9 cellular contexts compared by ENCODE assay signal in the genomic region with DNA sequence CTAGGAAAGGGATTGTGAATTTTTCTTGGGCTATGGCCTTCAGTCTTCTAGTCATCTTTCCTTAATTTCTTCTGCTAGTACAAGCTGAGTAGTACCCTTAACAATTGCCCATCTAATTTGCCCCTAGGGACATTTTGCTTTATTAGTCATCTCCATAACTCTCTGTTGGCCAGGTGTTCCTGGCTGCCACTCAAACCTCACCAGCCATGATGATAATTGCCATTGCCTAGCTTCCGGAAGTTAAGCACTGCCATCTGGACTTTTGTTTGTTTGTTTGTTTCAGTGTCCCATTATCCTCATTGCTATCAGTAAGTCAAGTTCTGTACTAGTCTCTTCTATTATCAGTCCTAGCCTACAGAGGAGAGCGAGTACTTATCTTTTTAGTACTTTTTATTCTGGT. TPM values are rescaled to one million over a fixed set of nuclear protein-coding genes. Genes with fewer than 3 reads are reported as not detected.
A peak's percentile ranks its signal among the peaks of the same experiment; 100 is the strongest.
DNase-seq lines count a peak whose midpoint lies in the region; ATAC-seq and TF ChIP-seq lines count a peak whose summit lies in the region.
"Had no signal": no experiment of that assay in that cellular context is flagged by ENCODE, and none has a peak within 500 bp of the region (broad histone marks: within the 10 kb centered on the region; RNA-seq: fewer than 3 reads in every experiment).

No MANE protein-coding gene starts in this region.

- CTCF ChIA-PET in CD8-positive, alpha-beta memory T cell (lab: Charles Lee), result interaction anchor here (1.2 to 1.4 kb wide), 2 partner anchors 8 to 115 kb away, joined by 3 read pairs; no protein-coding TSS in a partner anchor

- no peaks in the 10 kb centered on the region for H3K4me1 ChIP-seq in colonic mucosa
- H3K4me1 ChIP-seq in CD8-positive, alpha-beta memory T cell (ENCODE audit: insufficient read depth, low read length), result no peaks in the 10 kb centered on the region

- no peak overlapping the region for H3K27ac ChIP-seq in colonic mucosa
- no peak overlapping the region for H3K27ac ChIP-seq in CD8-positive, alpha-beta memory T cell (ENCODE audit: low read depth, low read length)
- H3K27ac ChIP-seq: KMS-11 had no signal

- no peaks in the 10 kb centered on the region for H3K4me1 Mint-ChIP-seq in CD8-positive, alpha-beta memory T cell

- DNase-seq in D341Med (ENCODE audit: low spot score) (peak; percentile 64), NCI-H1092 treated with DMSO at 0.1 percent for 48 hours (lab: John Stamatoyannopoulos, UW) (peak; percentile 86), NCI-H510A (lab: John Stamatoyannopoulos, UW) (peak; percentile 11), colonic mucosa (peak; percentile 21), GM13977 (ENCODE audit: low spot score) (no peak)
- no peak for DNase-seq in activated naive CD4-positive, alpha-beta T cell treated with Interleukin-2 at 50 U/mL for 16 hours
- DNase-seq in CD8-positive, alpha-beta memory T cell, result no peak

- in situ Hi-C loops in GM13977 (cut with MboI; ENCODE audit: low pct_unique_long_range_greater_than_20kb, low sequenced_read_pairs, unreplicated experiment), result no loop called here

- POLR2A ChIA-PET in CD8-positive, alpha-beta memory T cell (lab: Charles Lee), result no interaction called here

- no peaks in the 10 kb centered on the region for H3K27me3 Mint-ChIP-seq in CD8-positive, alpha-beta memory T cell

- no peaks in the 10 kb centered on the region for H3K36me3 ChIP-seq in colonic mucosa
- no peaks in the 10 kb centered on the region for H3K36me3 ChIP-seq in CD8-positive, alpha-beta memory T cell (ENCODE audit: insufficient read depth, low read length)

- ATAC-seq in activated CD4-positive, CD25-positive, alpha-beta regulatory T cell treated with anti-CD3 and anti-CD28 coated beads, Interleukin-2, amount 50 U/mL, for 24 hours, result no peak

- TF ChIP-seq CTCF in colonic mucosa (IDR thresholded peaks at IDR 0.05), result no peak
- TF ChIP-seq CTCF in GM13977 (IDR thresholded peaks at IDR 0.05; ENCODE audit: extremely low read depth, insufficient read depth, missing control alignments), result no peak

- intact Hi-C loops in colonic mucosa (cut with DNase I), result no loop called here

- no peaks in the 10 kb centered on the region for H3K9me3 ChIP-seq in colonic mucosa
- H3K9me3 ChIP-seq in CD8-positive, alpha-beta memory T cell (ENCODE audit: low read length), result no peaks in the 10 kb centered on the region

- no peak overlapping the region for H3K9ac ChIP-seq in colonic mucosa (ENCODE audit: low read depth in 2 of 2, low read length in 2 of 2)
- H3K9ac ChIP-seq: KMS-11 had no signal

- peaks cover 0 to 12% (median 9%) of the 10 kb centered on the region in 3 donors for H3K36me3 Mint-ChIP-seq in CD8-positive, alpha-beta memory T cell

- no peak overlapping the region for H3K4me3 Mint-ChIP-seq in CD8-positive, alpha-beta memory T cell

- H3K9me3 Mint-ChIP-seq in CD8-positive, alpha-beta memory T cell, result no peaks in the 10 kb centered on the region

- H3K27me3 ChIP-seq in colonic mucosa, result no peaks in the 10 kb centered on the region
- H3K27me3 ChIP-seq in CD8-positive, alpha-beta memory T cell (ENCODE audit: insufficient read depth, low read length, poor library complexity, severe bottlenecking), result no peaks in the 10 kb centered on the region

- no peak overlapping the region for H3K4me3 ChIP-seq in colonic mucosa
- H3K4me3 ChIP-seq in CD8-positive, alpha-beta memory T cell (ENCODE audit: low read length), result no peak overlapping the region

- no peak overlapping the region for H3K27ac Mint-ChIP-seq in CD8-positive, alpha-beta memory T cell

RNA-seq across cellular contexts. Expression of gene UBL7, which starts 36.6 kb away (rescaled TPM):
- total RNA-seq in colonic mucosa, result 10 to 100 TPM; 32.2 to 43.8 TPM
- total RNA-seq in CD8-positive, alpha-beta memory T cell, result 10 to 100 TPM; 64.9 to 67.7 TPM
- 101 TPM for polyA plus RNA-seq in CD8-positive, alpha-beta memory T cell

RNA-seq across cellular contexts. Expression of gene ARID3B, which starts 43.4 kb away (rescaled TPM):
- total RNA-seq in colonic mucosa, result 1 to 10 TPM; 8.8 to 9.5 TPM
- total RNA-seq in CD8-positive, alpha-beta memory T cell, result 10 to 100 TPM; 30.1 to 31.1 TPM
- polyA plus RNA-seq in CD8-positive, alpha-beta memory T cell, result 13.0 TPM

Comparison
In these comparisons a context has a peak if more than half of its experiments do, and no peak if none do; other contexts are left out.
1. DNase-seq: peak in D341Med (single experiment), NCI-H1092 treated with DMSO at 0.1 percent for 48 hours (single experiment), NCI-H510A (single experiment) and colonic mucosa (single experiment); none in GM13977 (single experiment), activated naive CD4-positive, alpha-beta T cell treated with Interleukin-2 at 50 U/mL for 16 hours (single experiment) and CD8-positive, alpha-beta memory T cell (0 of 5).